Comparison of ENCODE assay signal across 9 cellular contexts in genomic region chr10:49679480-49679893, GRCh38. TPM values are rescaled to one million over a fixed set of nuclear protein-coding genes. Genes with fewer than 3 reads are reported as not detected.
DNase-seq lines count a peak whose midpoint lies in the region; ATAC-seq, FAIRE-seq and TF ChIP-seq lines count a peak whose summit lies in the region.
"Had no signal": no experiment of that assay in that cellular context is flagged by ENCODE, and none has a peak within 500 bp of the region (broad histone marks: within the 10 kb centered on the region; RNA-seq: fewer than 3 reads in every experiment).

C10orf53 (plus strand) TSS chr10:49679651; CDS start chr10:49679698, 47 bp downstream.

- H3K27ac ChIP-seq in foreskin keratinocyte: no peak within 1 kb of the TSS
- no peak within 1 kb of the TSS for H3K27ac ChIP-seq in esophagus squamous epithelium

- H3K4me3 ChIP-seq in esophagus squamous epithelium: no peak within 1 kb of the TSS

- peaks cover 28 to 29% of the 10 kb centered on the region in 2 donors for H3K36me3 Mint-ChIP-seq in activated naive CD4-positive, alpha-beta T cell treated with anti-CD3 and anti-CD28 coated beads, Interleukin-2, amount 50 U/mL, for 72 hours
- no peaks in the 10 kb centered on the region for H3K36me3 Mint-ChIP-seq in T-helper 1 cell treated with Interleukin-12 subunit alpha and Interleukin-12 subunit beta and Interleukin-4 antibody, amounts not matched to agents 30 μg/mL and 1 μg/mL, for 36 hours (ENCODE audit: low read depth)
- no peaks in the 10 kb centered on the region for H3K36me3 Mint-ChIP-seq in osteocyte (ENCODE audit: unreplicated experiment)

- H3K36me3 ChIP-seq in esophagus squamous epithelium: no peaks in the 10 kb centered on the region

- H3K9me3 Mint-ChIP-seq in activated naive CD4-positive, alpha-beta T cell treated with anti-CD3 and anti-CD28 coated beads, Interleukin-2, amount 50 U/mL, for 72 hours: peaks cover 17 to 33% of the 10 kb centered on the region in 2 donors
- H3K9me3 Mint-ChIP-seq in T-helper 1 cell treated with Interleukin-12 subunit alpha and Interleukin-12 subunit beta and Interleukin-4 antibody, amounts not matched to agents 30 μg/mL and 1 μg/mL, for 36 hours: peaks cover 18% of the 10 kb centered on the region
- peaks cover 9% of the 10 kb centered on the region for H3K9me3 Mint-ChIP-seq in osteocyte (ENCODE audit: unreplicated experiment)

- TF ChIP-seq POLR2A in esophagus squamous epithelium (IDR thresholded peaks at IDR 0.05): no peak

- peaks cover 32% of the 10 kb centered on the region for H3K27me3 Mint-ChIP-seq in T-helper 1 cell treated with Interleukin-12 subunit alpha and Interleukin-12 subunit beta and Interleukin-4 antibody, amounts not matched to agents 30 μg/mL and 1 μg/mL, for 36 hours (ENCODE audit: low read depth)
- peaks cover 64% of the 10 kb centered on the region for H3K27me3 Mint-ChIP-seq in osteocyte (ENCODE audit: unreplicated experiment)

- no peak within 1 kb of the TSS for H3K27ac Mint-ChIP-seq in activated naive CD4-positive, alpha-beta T cell treated with anti-CD3 and anti-CD28 coated beads, Interleukin-2, amount 50 U/mL, for 72 hours
- H3K27ac Mint-ChIP-seq in T-helper 1 cell treated with Interleukin-12 subunit alpha and Interleukin-12 subunit beta and Interleukin-4 antibody, amounts not matched to agents 30 μg/mL and 1 μg/mL, for 36 hours: no peak within 1 kb of the TSS
- no peak within 1 kb of the TSS for H3K27ac Mint-ChIP-seq in osteocyte (ENCODE audit: unreplicated experiment)
- H3K27ac Mint-ChIP-seq: activated B cell treated with CpG ODN at 0.5 μM for 24 hours had no signal

- intact Hi-C loops in esophagus squamous epithelium (cut with DNase I): no loop called here

- peak; percentile 66 to 83 for ATAC-seq in activated naive CD4-positive, alpha-beta T cell treated with anti-CD3 and anti-CD28 coated beads, Interleukin-2, amount 50 U/mL, for 72 hours
- ATAC-seq in foreskin keratinocyte: peak; percentile 98

- H3K27me3 ChIP-seq in foreskin keratinocyte (peaks cover 53% of the 10 kb centered on the region), esophagus squamous epithelium (peaks cover 0 to 36% (median 0%) of the 10 kb centered on the region in 4 donors)

- peak in 1 of 2 donors; percentile 37 for DNase-seq in activated naive CD4-positive, alpha-beta T cell treated with anti-CD3 and anti-CD28 coated beads, Interleukin-2, amount 50 U/mL, for 72 hours (ENCODE audit: low spot score in 2 of 2)
- no peak for DNase-seq in activated naive CD4-positive, alpha-beta T cell (lab: John Stamatoyannopoulos, UW)
- peak; percentile 19 to 25 for DNase-seq in foreskin keratinocyte
- DNase-seq in osteocyte (ENCODE audit: extremely low spot score, unreplicated experiment): peak; percentile 83
- DNase-seq in MV-4-11 (lab: John Stamatoyannopoulos, UW): no peak
- DNase-seq in D721Med (ENCODE audit: insufficient read length, low spot score): no peak
- DNase-seq in esophagus squamous epithelium (lab: John Stamatoyannopoulos, UW): no peak
- DNase-seq: activated B cell treated with CpG ODN at 0.5 μM for 24 hours had no signal

- TF ChIP-seq CTCF in foreskin keratinocyte (conservative IDR thresholded peaks at IDR 0.05) (no peak), osteocyte (IDR thresholded peaks at IDR 0.05) (no peak), D721Med (IDR thresholded peaks at IDR 0.05; ENCODE audit: insufficient read depth, missing control alignments) (no peak), esophagus squamous epithelium (IDR thresholded peaks at IDR 0.05) (no peak)

- H3K4me1 Mint-ChIP-seq in T-helper 1 cell treated with Interleukin-12 subunit alpha and Interleukin-12 subunit beta and Interleukin-4 antibody, amounts not matched to agents 30 μg/mL and 1 μg/mL, for 36 hours (ENCODE audit: low read depth): peaks cover 2% of the 10 kb centered on the region
- peaks cover 5% of the 10 kb centered on the region for H3K4me1 Mint-ChIP-seq in osteocyte (ENCODE audit: unreplicated experiment)
- H3K4me1 Mint-ChIP-seq: activated B cell treated with CpG ODN at 0.5 μM for 24 hours had no signal

- peaks cover 0 to 10% (median 0%) of the 10 kb centered on the region in 3 donors for H3K9me3 ChIP-seq in esophagus squamous epithelium

- WGBS in esophagus squamous epithelium, 2 donors: 12 to 17% methylated on average over 13 to 14 of the region's 36 CpGs

- FAIRE-seq in D721Med (lab: Jason Lieb, UNC): no peak

- no peaks in the 10 kb centered on the region for H3K4me1 ChIP-seq in foreskin keratinocyte
- H3K4me1 ChIP-seq in esophagus squamous epithelium: peaks cover 0 to 4% (median 0%) of the 10 kb centered on the region in 3 donors

- peak within 1 kb of the TSS; percentile 4 for H3K4me3 Mint-ChIP-seq in T-helper 1 cell treated with Interleukin-12 subunit alpha and Interleukin-12 subunit beta and Interleukin-4 antibody, amounts not matched to agents 30 μg/mL and 1 μg/mL, for 36 hours
- H3K4me3 Mint-ChIP-seq in osteocyte (ENCODE audit: unreplicated experiment): peak within 1 kb of the TSS; percentile 50
- H3K4me3 Mint-ChIP-seq: activated B cell treated with CpG ODN at 0.5 μM for 24 hours had no signal

RNA-seq across cellular contexts. Expression of gene C10orf53, which starts in this region (rescaled TPM):
- total RNA-seq in activated naive CD4-positive, alpha-beta T cell treated with anti-CD3 and anti-CD28 coated beads, Interleukin-2, amount 50 U/mL, for 72 hours: not detected
- total RNA-seq in foreskin keratinocyte (not detected in 2 replicates), osteocyte (not detected in 2 replicates), esophagus squamous epithelium (not detected)
- not detected in 2 replicates for polyA plus RNA-seq in foreskin keratinocyte
- total RNA-seq: activated B cell treated with CpG ODN at 0.5 μM for 24 hours had no signal

Comparison
In these comparisons a context has a peak if more than half of its experiments do, and no peak if none do; other contexts are left out.
1. Peak in ATAC-seq in activated naive CD4-positive, alpha-beta T cell treated with anti-CD3 and anti-CD28 coated beads, Interleukin-2, amount 50 U/mL, for 72 hours; RNA of the gene not detected or under 1 TPM.
2. Peak in DNase-seq and ATAC-seq in foreskin keratinocyte; RNA of the gene not detected or under 1 TPM.
3. Peak in DNase-seq in osteocyte; RNA of the gene not detected or under 1 TPM.